In genomic region chr13:111663505-111663904, GRCh38 we compare ENCODE assay signal across 19 cellular contexts.
"Had no signal": no experiment of that assay in that cellular context is flagged by ENCODE, and none has a peak within 500 bp of the region (broad histone marks: within the 10 kb centered on the region; RNA-seq: fewer than 3 reads in every experiment).

No MANE protein-coding gene starts in this region.

- H3K36me3 ChIP-seq: right atrium auricular region, stomach, upper lobe of right lung had no signal

- ATAC-seq: activated CD8-positive, alpha-beta memory T cell treated with anti-CD3 and anti-CD28 coated beads, Interleukin-2, amount 10 ng/mL, durations not matched to agents 7 days and 5 days; activated T-helper 17 cell treated with anti-CD3 and anti-CD28 coated beads, Interleukin-2, amount 50 U/mL, for 72 hours; body of pancreas; natural killer cell; stimulated activated effector memory CD8-positive, alpha-beta T cell treated with anti-CD3 and anti-CD28 coated beads, Interleukin-12 subunit alpha, Interleukin-12 subunit beta, amount 100 ng/mL, for 72 hours; upper lobe of right lung had no signal

- H3K27ac Mint-ChIP-seq: activated CD4-positive, alpha-beta memory T cell treated with anti-CD3 and anti-CD28 coated beads, Interleukin-2, amount 10 ng/mL, durations not matched to agents 7 days and 5 days; activated CD8-positive, alpha-beta memory T cell treated with anti-CD3 and anti-CD28 coated beads, Interleukin-2, amount 10 ng/mL, durations not matched to agents 7 days and 5 days; activated naive CD4-positive, alpha-beta T cell treated with anti-CD3 and anti-CD28 coated beads for 36 hours; activated T-helper 17 cell treated with anti-CD3 and anti-CD28 coated beads, Interleukin-2, amount 50 U/mL, for 72 hours; memory B cell; natural killer cell; stimulated activated effector memory CD8-positive, alpha-beta T cell treated with anti-CD3 and anti-CD28 coated beads, Interleukin-12 subunit alpha, Interleukin-12 subunit beta, amount 100 ng/mL, for 72 hours had no signal

- H3K27me3 Mint-ChIP-seq: activated CD4-positive, alpha-beta memory T cell treated with anti-CD3 and anti-CD28 coated beads, Interleukin-2, amount 10 ng/mL, durations not matched to agents 7 days and 5 days; activated CD8-positive, alpha-beta memory T cell treated with anti-CD3 and anti-CD28 coated beads, Interleukin-2, amount 10 ng/mL, durations not matched to agents 7 days and 5 days had no signal

- H3K4me3 Mint-ChIP-seq: activated CD4-positive, alpha-beta memory T cell treated with anti-CD3 and anti-CD28 coated beads, Interleukin-2, amount 10 ng/mL, durations not matched to agents 7 days and 5 days; activated CD8-positive, alpha-beta memory T cell treated with anti-CD3 and anti-CD28 coated beads, Interleukin-2, amount 10 ng/mL, durations not matched to agents 7 days and 5 days; activated naive CD4-positive, alpha-beta T cell treated with anti-CD3 and anti-CD28 coated beads for 36 hours; activated T-helper 17 cell treated with anti-CD3 and anti-CD28 coated beads, Interleukin-2, amount 50 U/mL, for 72 hours; memory B cell; natural killer cell; stimulated activated effector memory CD8-positive, alpha-beta T cell treated with anti-CD3 and anti-CD28 coated beads, Interleukin-12 subunit alpha, Interleukin-12 subunit beta, amount 100 ng/mL, for 72 hours had no signal

- H3K27me3 ChIP-seq: body of pancreas, right atrium auricular region, testis, upper lobe of right lung had no signal

- H3K9me3 ChIP-seq: body of pancreas, right atrium auricular region, stomach, testis, upper lobe of right lung had no signal

- H3K4me3 ChIP-seq: body of pancreas, right atrium auricular region, stomach, testis, upper lobe of right lung had no signal

- DNase-seq: activated CD4-positive, alpha-beta memory T cell treated with anti-CD3 and anti-CD28 coated beads, Interleukin-2, amount 10 ng/mL, durations not matched to agents 7 days and 5 days; activated CD4-positive, alpha-beta T cell treated with anti-CD3 and anti-CD28 coated beads for 4 hours; activated CD8-positive, alpha-beta memory T cell treated with anti-CD3 and anti-CD28 coated beads, Interleukin-2, amount 10 ng/mL, durations not matched to agents 7 days and 5 days; activated naive CD4-positive, alpha-beta T cell treated with anti-CD3 and anti-CD28 coated beads for 36 hours; central memory CD4-positive, alpha-beta T cell; kidney glomerular epithelial cell; left ventricle myocardium superior; natural killer cell; nucleus accumbens; small intestine; stimulated activated CD4-positive, alpha-beta T cell treated with anti-CD3 and anti-CD28 coated beads, Interleukin-4, amount 100 ng/mL, for 24 hours; stomach; testis; upper lobe of right lung had no signal

- H3K36me3 Mint-ChIP-seq: activated CD8-positive, alpha-beta memory T cell treated with anti-CD3 and anti-CD28 coated beads, Interleukin-2, amount 10 ng/mL, durations not matched to agents 7 days and 5 days; memory B cell; natural killer cell; stimulated activated effector memory CD8-positive, alpha-beta T cell treated with anti-CD3 and anti-CD28 coated beads, Interleukin-12 subunit alpha, Interleukin-12 subunit beta, amount 100 ng/mL, for 72 hours had no signal

- H3K9me3 Mint-ChIP-seq: activated CD4-positive, alpha-beta memory T cell treated with anti-CD3 and anti-CD28 coated beads, Interleukin-2, amount 10 ng/mL, durations not matched to agents 7 days and 5 days; activated naive CD4-positive, alpha-beta T cell treated with anti-CD3 and anti-CD28 coated beads for 36 hours; activated T-helper 17 cell treated with anti-CD3 and anti-CD28 coated beads, Interleukin-2, amount 50 U/mL, for 72 hours; natural killer cell; stimulated activated effector memory CD8-positive, alpha-beta T cell treated with anti-CD3 and anti-CD28 coated beads, Interleukin-12 subunit alpha, Interleukin-12 subunit beta, amount 100 ng/mL, for 72 hours had no signal

- H3K4me1 ChIP-seq: body of pancreas, right atrium auricular region, testis, upper lobe of right lung had no signal

- H3K4me1 Mint-ChIP-seq: activated CD4-positive, alpha-beta memory T cell treated with anti-CD3 and anti-CD28 coated beads, Interleukin-2, amount 10 ng/mL, durations not matched to agents 7 days and 5 days; activated CD8-positive, alpha-beta memory T cell treated with anti-CD3 and anti-CD28 coated beads, Interleukin-2, amount 10 ng/mL, durations not matched to agents 7 days and 5 days; activated T-helper 17 cell treated with anti-CD3 and anti-CD28 coated beads, Interleukin-2, amount 50 U/mL, for 72 hours; memory B cell; natural killer cell; stimulated activated effector memory CD8-positive, alpha-beta T cell treated with anti-CD3 and anti-CD28 coated beads, Interleukin-12 subunit alpha, Interleukin-12 subunit beta, amount 100 ng/mL, for 72 hours had no signal

- H3K27ac ChIP-seq: body of pancreas, right atrium auricular region, testis, upper lobe of right lung had no signal
